Comparison of ENCODE assay signal across 1 cellular context in the genomic region with DNA sequence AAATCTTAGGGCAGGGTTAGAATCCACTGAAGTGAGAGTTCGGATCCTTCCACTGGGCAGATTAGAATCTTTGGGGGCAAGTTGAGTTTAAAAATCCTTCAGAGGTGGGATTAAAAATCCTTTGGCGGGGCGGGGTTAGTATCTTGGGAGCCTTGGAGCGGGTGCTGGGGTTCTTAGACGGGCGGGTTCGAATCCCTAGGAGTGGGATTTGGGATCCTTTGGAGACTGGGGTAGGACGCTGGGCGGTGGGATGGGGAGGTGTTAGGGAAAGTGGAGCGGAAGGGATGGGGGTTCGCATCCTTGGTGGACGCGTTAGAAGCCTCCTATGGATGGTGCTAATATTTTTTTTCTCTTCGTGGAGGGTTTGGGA.
A peak's percentile ranks its signal among the peaks of the same experiment; 100 is the strongest.
TF ChIP-seq lines count a peak whose summit lies in the region.

No MANE protein-coding gene starts in this region.

TF ChIP-seq in GM23338, 12 proteins besides CTCF, POLR2A, EP300 and RAD21:
- TF ChIP-seq, protein P1, sequence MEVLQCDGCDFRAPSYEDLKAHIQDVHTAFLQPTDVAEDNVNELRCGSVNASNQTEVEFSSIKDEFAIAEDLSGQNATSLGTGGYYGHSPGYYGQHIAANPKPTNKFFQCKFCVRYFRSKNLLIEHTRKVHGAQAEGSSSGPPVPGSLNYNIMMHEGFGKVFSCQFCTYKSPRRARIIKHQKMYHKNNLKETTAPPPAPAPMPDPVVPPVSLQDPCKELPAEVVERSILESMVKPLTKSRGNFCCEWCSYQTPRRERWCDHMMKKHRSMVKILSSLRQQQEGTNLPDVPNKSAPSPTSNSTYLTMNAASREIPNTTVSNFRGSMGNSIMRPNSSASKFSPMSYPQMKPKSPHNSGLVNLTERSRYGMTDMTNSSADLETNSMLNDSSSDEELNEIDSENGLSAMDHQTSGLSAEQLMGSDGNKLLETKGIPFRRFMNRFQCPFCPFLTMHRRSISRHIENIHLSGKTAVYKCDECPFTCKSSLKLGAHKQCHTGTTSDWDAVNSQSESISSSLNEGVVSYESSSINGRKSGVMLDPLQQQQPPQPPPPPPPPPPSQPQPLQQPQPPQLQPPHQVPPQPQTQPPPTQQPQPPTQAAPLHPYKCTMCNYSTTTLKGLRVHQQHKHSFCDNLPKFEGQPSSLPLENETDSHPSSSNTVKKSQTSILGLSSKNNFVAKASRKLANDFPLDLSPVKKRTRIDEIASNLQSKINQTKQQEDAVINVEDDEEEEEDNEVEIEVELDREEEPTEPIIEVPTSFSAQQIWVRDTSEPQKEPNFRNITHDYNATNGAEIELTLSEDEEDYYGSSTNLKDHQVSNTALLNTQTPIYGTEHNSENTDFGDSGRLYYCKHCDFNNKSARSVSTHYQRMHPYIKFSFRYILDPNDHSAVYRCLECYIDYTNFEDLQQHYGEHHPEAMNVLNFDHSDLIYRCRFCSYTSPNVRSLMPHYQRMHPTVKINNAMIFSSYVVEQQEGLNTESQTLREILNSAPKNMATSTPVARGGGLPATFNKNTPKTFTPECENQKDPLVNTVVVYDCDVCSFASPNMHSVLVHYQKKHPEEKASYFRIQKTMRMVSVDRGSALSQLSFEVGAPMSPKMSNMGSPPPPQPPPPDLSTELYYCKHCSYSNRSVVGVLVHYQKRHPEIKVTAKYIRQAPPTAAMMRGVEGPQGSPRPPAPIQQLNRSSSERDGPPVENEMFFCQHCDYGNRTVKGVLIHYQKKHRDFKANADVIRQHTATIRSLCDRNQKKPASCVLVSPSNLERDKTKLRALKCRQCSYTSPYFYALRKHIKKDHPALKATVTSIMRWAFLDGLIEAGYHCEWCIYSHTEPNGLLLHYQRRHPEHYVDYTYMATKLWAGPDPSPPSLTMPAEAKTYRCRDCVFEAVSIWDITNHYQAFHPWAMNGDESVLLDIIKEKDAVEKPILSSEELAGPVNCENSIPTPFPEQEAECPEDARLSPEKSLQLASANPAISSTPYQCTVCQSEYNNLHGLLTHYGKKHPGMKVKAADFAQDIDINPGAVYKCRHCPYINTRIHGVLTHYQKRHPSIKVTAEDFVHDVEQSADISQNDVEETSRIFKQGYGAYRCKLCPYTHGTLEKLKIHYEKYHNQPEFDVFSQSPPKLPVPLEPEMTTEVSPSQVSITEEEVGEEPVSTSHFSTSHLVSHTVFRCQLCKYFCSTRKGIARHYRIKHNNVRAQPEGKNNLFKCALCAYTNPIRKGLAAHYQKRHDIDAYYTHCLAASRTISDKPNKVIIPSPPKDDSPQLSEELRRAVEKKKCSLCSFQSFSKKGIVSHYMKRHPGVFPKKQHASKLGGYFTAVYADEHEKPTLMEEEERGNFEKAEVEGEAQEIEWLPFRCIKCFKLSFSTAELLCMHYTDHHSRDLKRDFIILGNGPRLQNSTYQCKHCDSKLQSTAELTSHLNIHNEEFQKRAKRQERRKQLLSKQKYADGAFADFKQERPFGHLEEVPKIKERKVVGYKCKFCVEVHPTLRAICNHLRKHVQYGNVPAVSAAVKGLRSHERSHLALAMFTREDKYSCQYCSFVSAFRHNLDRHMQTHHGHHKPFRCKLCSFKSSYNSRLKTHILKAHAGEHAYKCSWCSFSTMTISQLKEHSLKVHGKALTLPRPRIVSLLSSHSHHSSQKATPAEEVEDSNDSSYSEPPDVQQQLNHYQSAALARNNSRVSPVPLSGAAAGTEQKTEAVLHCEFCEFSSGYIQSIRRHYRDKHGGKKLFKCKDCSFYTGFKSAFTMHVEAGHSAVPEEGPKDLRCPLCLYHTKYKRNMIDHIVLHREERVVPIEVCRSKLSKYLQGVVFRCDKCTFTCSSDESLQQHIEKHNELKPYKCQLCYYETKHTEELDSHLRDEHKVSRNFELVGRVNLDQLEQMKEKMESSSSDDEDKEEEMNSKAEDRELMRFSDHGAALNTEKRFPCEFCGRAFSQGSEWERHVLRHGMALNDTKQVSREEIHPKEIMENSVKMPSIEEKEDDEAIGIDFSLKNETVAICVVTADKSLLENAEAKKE (CRISPR knock-in tag; IDR thresholded peaks at IDR 0.05): no peak
- peak; percentile 77 for TF ChIP-seq EZH2 (IDR thresholded peaks at IDR 0.05; ENCODE audit: low read depth, unreplicated experiment)
